17 cellular contexts compared by ENCODE assay signal in genomic region chr9:104750185-104750762, GRCh38. TPM values are rescaled to one million over a fixed set of nuclear protein-coding genes. Genes with fewer than 3 reads are reported as not detected.
A peak's percentile ranks its signal among the peaks of the same experiment; 100 is the strongest.
DNase-seq lines count a peak whose midpoint lies in the region; ATAC-seq, FAIRE-seq and TF ChIP-seq lines count a peak whose summit lies in the region.
"Had no signal": no experiment of that assay in that cellular context is flagged by ENCODE, and none has a peak within 500 bp of the region (broad histone marks: within the 10 kb centered on the region; RNA-seq: fewer than 3 reads in every experiment).

No MANE protein-coding gene starts in this region.

- CTCF ChIA-PET in K562 (lab: Yijun Ruan, JAX; ENCODE audit: low intra/inter-chr PET ratio) = no interaction called here
- CTCF ChIA-PET in activated CD8-positive, alpha-beta T cell treated with anti-CD3 and anti-CD28 coated beads, Interleukin-2, amount 10 ng/mL, durations not matched to agents 7 days and 5 days (lab: Charles Lee) = no interaction called here

- no peak for TF ChIP-seq EP300 in K562 (IDR thresholded peaks at IDR 0.05; ENCODE audit: low read length)

- H3K27me3 ChIP-seq in K562 (ENCODE audit: control insufficient read depth in 2 of 2, insufficient read depth in 2 of 2, low read length in 2 of 2) = no peaks in the 10 kb centered on the region

- no peak overlapping the region for H3K4me3 Mint-ChIP-seq in activated CD8-positive, alpha-beta T cell treated with anti-CD3 and anti-CD28 coated beads, Interleukin-2, amount 10 ng/mL, durations not matched to agents 7 days and 5 days
- H3K4me3 Mint-ChIP-seq: activated CD4-positive, alpha-beta memory T cell treated with anti-CD3 and anti-CD28 coated beads, Interleukin-2, amount 10 ng/mL, durations not matched to agents 7 days and 5 days; stimulated activated naive CD8-positive, alpha-beta T cell treated with anti-CD3 and anti-CD28 coated beads, Interleukin-15, Interleukin-2, amounts not matched to agents 100 ng/mL and 50 ng/mL, for 24 hours had no signal

- no peak overlapping the region for H3K9ac ChIP-seq in K562 (ENCODE audit: insufficient read depth in 1 of 2, low read depth in 2 of 2, low read length in 2 of 2)

- H3K4me2 ChIP-seq in K562 (ENCODE audit: insufficient read depth, low read length) = peak overlapping the region; percentile 19; the same call in 1 of the 2 replicates

- peaks cover 28% of the 10 kb centered on the region for H3K36me3 Mint-ChIP-seq in activated CD8-positive, alpha-beta T cell treated with anti-CD3 and anti-CD28 coated beads, Interleukin-2, amount 10 ng/mL, durations not matched to agents 7 days and 5 days (ENCODE audit: low read depth)

- BruUV-seq in K562 (replicated peaks; lab: Mats Ljungman, UMichigan) = no TSS peak

- intact Hi-C loops in K562 (cut with micrococcal nuclease) = no loop called here

- WGBS in K562 (ENCODE audit: insufficient coverage, low coverage, missing lambda C conversion rate) = 60% methylated on average over 3 of the region's 3 CpGs

- H3K9me3 ChIP-seq in K562 (replicated peaks; ENCODE audit: control insufficient read depth, insufficient read depth, low read depth, low read length) = no peaks in the 10 kb centered on the region

- H3K4me1 ChIP-seq in K562 (replicated peaks in 1 of 2; ENCODE audit: control insufficient read depth in 2 of 2, insufficient read depth in 2 of 2, low read length in 2 of 2) = peaks cover 13 to 25% of the 10 kb centered on the region in 2 experiments; a peak in 4 of 5 replicates

- no peaks in the 10 kb centered on the region for H3K27me3 Mint-ChIP-seq in activated CD8-positive, alpha-beta T cell treated with anti-CD3 and anti-CD28 coated beads, Interleukin-2, amount 10 ng/mL, durations not matched to agents 7 days and 5 days (ENCODE audit: low read depth)
- H3K27me3 Mint-ChIP-seq: activated CD4-positive, alpha-beta memory T cell treated with anti-CD3 and anti-CD28 coated beads, Interleukin-2, amount 10 ng/mL, durations not matched to agents 7 days and 5 days; progenitor cell of endocrine pancreas; stimulated activated naive CD8-positive, alpha-beta T cell treated with anti-CD3 and anti-CD28 coated beads, Interleukin-15, Interleukin-2, amounts not matched to agents 100 ng/mL and 50 ng/mL, for 24 hours had no signal

- peak overlapping the region; percentile 7; the same call in 1 of the 2 replicates for H2AFZ ChIP-seq in K562 (ENCODE audit: low read depth, low read length)

- H3K27ac Mint-ChIP-seq in activated CD8-positive, alpha-beta T cell treated with anti-CD3 and anti-CD28 coated beads, Interleukin-2, amount 10 ng/mL, durations not matched to agents 7 days and 5 days = no peak overlapping the region
- H3K27ac Mint-ChIP-seq: activated CD4-positive, alpha-beta memory T cell treated with anti-CD3 and anti-CD28 coated beads, Interleukin-2, amount 10 ng/mL, durations not matched to agents 7 days and 5 days; progenitor cell of endocrine pancreas; stimulated activated naive CD8-positive, alpha-beta T cell treated with anti-CD3 and anti-CD28 coated beads, Interleukin-15, Interleukin-2, amounts not matched to agents 100 ng/mL and 50 ng/mL, for 24 hours had no signal

- TF ChIP-seq RAD21 in K562 (CRISPR knock-in tag; conservative IDR thresholded peaks at IDR 0.05 in 1 of 2, IDR thresholded peaks at IDR 0.05 in 1 of 2) = no peak

- H3K79me2 ChIP-seq in K562 (ENCODE audit: control insufficient read depth, insufficient read depth, low read length) = peaks cover 39% of the 10 kb centered on the region

- H4K20me1 ChIP-seq in K562 (replicated peaks; ENCODE audit: control insufficient read depth, insufficient read depth, low read length) = no peaks in the 10 kb centered on the region

- peaks cover 35% of the 10 kb centered on the region for H3K36me3 ChIP-seq in K562 (ENCODE audit: control insufficient read depth, insufficient read depth, low read length)

- H3K9me3 Mint-ChIP-seq in activated CD8-positive, alpha-beta T cell treated with anti-CD3 and anti-CD28 coated beads, Interleukin-2, amount 10 ng/mL, durations not matched to agents 7 days and 5 days (ENCODE audit: insufficient read depth) = no peaks in the 10 kb centered on the region
- H3K9me3 Mint-ChIP-seq: activated CD4-positive, alpha-beta memory T cell treated with anti-CD3 and anti-CD28 coated beads, Interleukin-2, amount 10 ng/mL, durations not matched to agents 7 days and 5 days; stimulated activated naive CD8-positive, alpha-beta T cell treated with anti-CD3 and anti-CD28 coated beads, Interleukin-15, Interleukin-2, amounts not matched to agents 100 ng/mL and 50 ng/mL, for 24 hours had no signal

- TF ChIP-seq CTCF in K562 (IDR thresholded peaks at IDR 0.05 in 2 of 3, conservative IDR thresholded peaks at IDR 0.05 in 1 of 3; ENCODE audit: insufficient read depth in 2 of 3, low read depth in 1 of 3, low read length in 3 of 3) = no peak
- no peak for TF ChIP-seq CTCF in foreskin fibroblast (IDR thresholded peaks at IDR 0.05; ENCODE audit: low read depth, low read length)

- no peak for TF ChIP-seq POLR2A in K562 (conservative IDR thresholded peaks at IDR 0.05)

- H3K4me3 ChIP-seq in K562 = no peak overlapping the region
- H3K4me3 ChIP-seq in foreskin fibroblast (ENCODE audit: low read depth in 1 of 2, low read length in 2 of 2) = no peak overlapping the region

- no peaks in the 10 kb centered on the region for H3K9me1 ChIP-seq in K562 (ENCODE audit: control insufficient read depth, insufficient read depth, low read length)

- no peak for FAIRE-seq in K562 (lab: Jason Lieb, UNC)

- ATAC-seq in GM18909 (IDR thresholded peaks at IDR 0.05; ENCODE audit: poor library complexity, unreplicated experiment) (peak; percentile 26), GM21526 (IDR thresholded peaks at IDR 0.05; ENCODE audit: low FRiP score, unreplicated experiment) (peak; percentile 32), HG03159 (IDR thresholded peaks at IDR 0.05; ENCODE audit: unreplicated experiment) (peak; percentile 12), K562 (peak; percentile 20)
- no peak for ATAC-seq in activated CD8-positive, alpha-beta T cell treated with anti-CD3 and anti-CD28 coated beads, Interleukin-2, amount 10 ng/mL, durations not matched to agents 7 days and 5 days

- in situ Hi-C loops in K562 (cut with MboI) = no loop called here

- peaks cover 25% of the 10 kb centered on the region for H3K4me1 Mint-ChIP-seq in activated CD8-positive, alpha-beta T cell treated with anti-CD3 and anti-CD28 coated beads, Interleukin-2, amount 10 ng/mL, durations not matched to agents 7 days and 5 days (ENCODE audit: low read depth)

- peak in 1 of 4 experiments; percentile 23 for DNase-seq in K562 (ENCODE audit: extremely low read depth in 1 of 4, low spot score in 3 of 4)
- no peak for DNase-seq in hippocampal formation (lab: John Stamatoyannopoulos, UW)
- no peak for DNase-seq in foreskin fibroblast
- no peak for DNase-seq in activated CD8-positive, alpha-beta T cell treated with anti-CD3 and anti-CD28 coated beads, Interleukin-2, amount 10 ng/mL, durations not matched to agents 7 days and 5 days
- DNase-seq: activated CD4-positive, alpha-beta memory T cell treated with anti-CD3 and anti-CD28 coated beads, Interleukin-2, amount 10 ng/mL, durations not matched to agents 7 days and 5 days; activated naive CD4-positive, alpha-beta T cell treated with Interleukin-2 at 50 U/mL for 16 hours; cerebellar nuclear complex; HCEC 1CT; NCI-H187 treated with DMSO at 0.1 percent for 48 hours; stimulated activated CD4-positive, alpha-beta T cell treated with anti-CD3 and anti-CD28 coated beads, Interleukin-2, amount 100 ng/mL, for 24 hours; T-helper 2 cell had no signal

- 0 out of 3 replicates have a peak overlapping the region, but pooled peaks have one; percentile 14 for H3K27ac ChIP-seq in K562 (ENCODE audit: extremely low read depth, low read depth, low read length)

- POLR2A ChIA-PET in K562 (lab: Yijun Ruan, JAX) = interaction anchor here (1.5 kb wide), 1 partner anchor 12 kb away, joined by 6 read pairs; no protein-coding TSS in a partner anchor
- POLR2A ChIA-PET in activated CD8-positive, alpha-beta T cell treated with anti-CD3 and anti-CD28 coated beads, Interleukin-2, amount 10 ng/mL, durations not matched to agents 7 days and 5 days (lab: Charles Lee) = no interaction called here

RNA-seq across cellular contexts. Expression of gene NIPSNAP3A, which starts 2.8 kb away (rescaled TPM):
- 11.0 and 20.0 TPM in 2 replicates for total RNA-seq in K562 (2011; cell fraction: chromatin; rRNA removed; ENCODE audit: low replicate concordance)
- total RNA-seq in K562 (2011; cell fraction: nucleolus; rRNA removed) = 7.2 and 7.4 TPM in 2 replicates
- total RNA-seq in K562 (2011; cell fraction: nucleoplasm; rRNA removed) = 12.8 and 15.3 TPM in 2 replicates
- 25.3 and 27.3 TPM in 2 replicates for total RNA-seq in K562 (2014; rRNA removed)
- 40.5 and 44.7 TPM in 2 replicates for total RNA-seq in K562 (2014; rRNA removed; fragmentation: Illumina TruSeq; extraction: Trizol)
- 39.0 and 42.4 TPM in 2 replicates for total RNA-seq in K562 (2015; rRNA removed; fragmentation: Illumina TruSeq; extraction: Trizol)
- 30.3 and 34.9 TPM in 2 replicates for total RNA-seq in K562 (2021)
- 63.7 and 81.0 TPM in 2 replicates for polyA plus RNA-seq in K562 (2011; rRNA removed)
- 14.0 and 30.1 TPM in 2 replicates for polyA plus RNA-seq in K562 (2011; cell fraction: cytosol; rRNA removed)
- polyA plus RNA-seq in K562 (2011; cell fraction: nucleus; rRNA removed) = 19.7 and 40.4 TPM in 2 replicates
- polyA plus RNA-seq in K562 (2012) = 36.8 and 47.2 TPM in 2 replicates
- polyA plus RNA-seq in K562 (2014; fragmentation: Illumina TruSeq; extraction: Trizol) = 29.1 TPM in 2 replicates
- polyA plus RNA-seq in K562 (2014; fragmentation: Nextera tagmentation; extraction: Ambion mirVana) = 100 to 1,000 TPM; 126 to 132 TPM
- polyA plus RNA-seq in K562 (2014; rRNA removed) = 32.9 and 42.2 TPM in 2 replicates
- polyA minus RNA-seq in K562 (2011; rRNA and poly(A)+ RNA removed) = 23.2 and 25.1 TPM in 2 replicates
- polyA minus RNA-seq in K562 (2011; cell fraction: cytosol; rRNA and poly(A)+ RNA removed) = 10.3 and 13.6 TPM in 2 replicates
- 9.2 and 13.8 TPM in 2 replicates for polyA minus RNA-seq in K562 (2011; cell fraction: nucleus; rRNA and poly(A)+ RNA removed)
- 10 to 100 TPM; 24.1 to 24.6 TPM for total RNA-seq in activated CD8-positive, alpha-beta T cell treated with anti-CD3 and anti-CD28 coated beads, Interleukin-2, amount 10 ng/mL, durations not matched to agents 7 days and 5 days

RNA-seq across cellular contexts. Expression of gene NIPSNAP3B, which starts 13.7 kb away (rescaled TPM):
- 4.5 and 10.5 TPM in 2 replicates for total RNA-seq in K562 (2011; cell fraction: chromatin; rRNA removed; ENCODE audit: low replicate concordance)
- total RNA-seq in K562 (2011; cell fraction: nucleolus; rRNA removed) = 1.7 and 2.3 TPM in 2 replicates
- total RNA-seq in K562 (2011; cell fraction: nucleoplasm; rRNA removed) = 2.8 and 4.2 TPM in 2 replicates
- total RNA-seq in K562 (2014; rRNA removed) = 1.4 and 3.1 TPM in 2 replicates
- total RNA-seq in K562 (2014; rRNA removed; fragmentation: Illumina TruSeq; extraction: Trizol) = 3.3 and 3.9 TPM in 2 replicates
- 2.5 and 2.7 TPM in 2 replicates for total RNA-seq in K562 (2015; rRNA removed; fragmentation: Illumina TruSeq; extraction: Trizol)
- total RNA-seq in K562 (2021) = 2.2 and 4.3 TPM in 2 replicates
- polyA plus RNA-seq in K562 (2011; rRNA removed) = 6.6 and 9.9 TPM in 2 replicates
- 0.72 and 3.2 TPM in 2 replicates for polyA plus RNA-seq in K562 (2011; cell fraction: cytosol; rRNA removed)
- polyA plus RNA-seq in K562 (2011; cell fraction: nucleus; rRNA removed) = 8.3 and 16.0 TPM in 2 replicates
- polyA plus RNA-seq in K562 (2012) = 2.0 and 3.6 TPM in 2 replicates
- polyA plus RNA-seq in K562 (2014; fragmentation: Illumina TruSeq; extraction: Trizol) = 2.2 and 2.6 TPM in 2 replicates
- polyA plus RNA-seq in K562 (2014; fragmentation: Nextera tagmentation; extraction: Ambion mirVana) = 1 to 10 TPM; 6.3 to 8.3 TPM
- 2.1 and 5.9 TPM in 2 replicates for polyA plus RNA-seq in K562 (2014; rRNA removed)
- polyA minus RNA-seq in K562 (2011; rRNA and poly(A)+ RNA removed) = 5.0 and 6.0 TPM in 2 replicates
- polyA minus RNA-seq in K562 (2011; cell fraction: cytosol; rRNA and poly(A)+ RNA removed) = 1.8 and 2.8 TPM in 2 replicates
- 4.3 and 9.3 TPM in 2 replicates for polyA minus RNA-seq in K562 (2011; cell fraction: nucleus; rRNA and poly(A)+ RNA removed)
- under 1 TPM; 0.16 to 0.63 TPM for total RNA-seq in activated CD8-positive, alpha-beta T cell treated with anti-CD3 and anti-CD28 coated beads, Interleukin-2, amount 10 ng/mL, durations not matched to agents 7 days and 5 days

RNA-seq across cellular contexts. Expression of gene OR13D1, which starts 56.0 kb away (rescaled TPM):
- total RNA-seq in K562 (2011; cell fraction: chromatin; rRNA removed; ENCODE audit: low replicate concordance) = not detected in 2 replicates
- total RNA-seq in K562 (2011; cell fraction: nucleolus; rRNA removed) = not detected in 2 replicates
- total RNA-seq in K562 (2011; cell fraction: nucleoplasm; rRNA removed) = not detected in 2 replicates
- total RNA-seq in K562 (2014; rRNA removed) (not detected in 2 replicates), K562 (2014; rRNA removed; fragmentation: Illumina TruSeq; extraction: Trizol) (not detected in 2 replicates), K562 (2015; rRNA removed; fragmentation: Illumina TruSeq; extraction: Trizol) (not detected in 2 replicates), K562 (2021) (not detected in 2 replicates)
- polyA plus RNA-seq in K562 (2011; rRNA removed) (not detected in 2 replicates), K562 (2014; fragmentation: Illumina TruSeq; extraction: Trizol) (not detected in 2 replicates), K562 (2014; fragmentation: Nextera tagmentation; extraction: Ambion mirVana) (not detected), K562 (2014; rRNA removed) (not detected in 2 replicates)
- not detected in 2 replicates for polyA plus RNA-seq in K562 (2011; cell fraction: cytosol; rRNA removed)
- polyA plus RNA-seq in K562 (2011; cell fraction: nucleus; rRNA removed) = not detected in 2 replicates
- polyA plus RNA-seq in K562 (2012) = 0.11 TPM in 1 of 2 replicates, not detected in the other
- polyA minus RNA-seq in K562 (2011; rRNA and poly(A)+ RNA removed) = not detected in 2 replicates
- polyA minus RNA-seq in K562 (2011; cell fraction: cytosol; rRNA and poly(A)+ RNA removed) = not detected in 2 replicates
- polyA minus RNA-seq in K562 (2011; cell fraction: nucleus; rRNA and poly(A)+ RNA removed) = not detected in 2 replicates
- not detected for total RNA-seq in activated CD8-positive, alpha-beta T cell treated with anti-CD3 and anti-CD28 coated beads, Interleukin-2, amount 10 ng/mL, durations not matched to agents 7 days and 5 days
- total RNA-seq: activated CD4-positive, alpha-beta memory T cell treated with anti-CD3 and anti-CD28 coated beads, Interleukin-2, amount 10 ng/mL, durations not matched to agents 7 days and 5 days; fibroblast of lung; progenitor cell of endocrine pancreas had no signal
- polyA plus RNA-seq: fibroblast of lung had no signal
